1 cellular context compared by ENCODE assay signal in genomic region chr6:75601608-75602163, GRCh38.
TF ChIP-seq lines count a peak whose summit lies in the region.

A gene with protein sequence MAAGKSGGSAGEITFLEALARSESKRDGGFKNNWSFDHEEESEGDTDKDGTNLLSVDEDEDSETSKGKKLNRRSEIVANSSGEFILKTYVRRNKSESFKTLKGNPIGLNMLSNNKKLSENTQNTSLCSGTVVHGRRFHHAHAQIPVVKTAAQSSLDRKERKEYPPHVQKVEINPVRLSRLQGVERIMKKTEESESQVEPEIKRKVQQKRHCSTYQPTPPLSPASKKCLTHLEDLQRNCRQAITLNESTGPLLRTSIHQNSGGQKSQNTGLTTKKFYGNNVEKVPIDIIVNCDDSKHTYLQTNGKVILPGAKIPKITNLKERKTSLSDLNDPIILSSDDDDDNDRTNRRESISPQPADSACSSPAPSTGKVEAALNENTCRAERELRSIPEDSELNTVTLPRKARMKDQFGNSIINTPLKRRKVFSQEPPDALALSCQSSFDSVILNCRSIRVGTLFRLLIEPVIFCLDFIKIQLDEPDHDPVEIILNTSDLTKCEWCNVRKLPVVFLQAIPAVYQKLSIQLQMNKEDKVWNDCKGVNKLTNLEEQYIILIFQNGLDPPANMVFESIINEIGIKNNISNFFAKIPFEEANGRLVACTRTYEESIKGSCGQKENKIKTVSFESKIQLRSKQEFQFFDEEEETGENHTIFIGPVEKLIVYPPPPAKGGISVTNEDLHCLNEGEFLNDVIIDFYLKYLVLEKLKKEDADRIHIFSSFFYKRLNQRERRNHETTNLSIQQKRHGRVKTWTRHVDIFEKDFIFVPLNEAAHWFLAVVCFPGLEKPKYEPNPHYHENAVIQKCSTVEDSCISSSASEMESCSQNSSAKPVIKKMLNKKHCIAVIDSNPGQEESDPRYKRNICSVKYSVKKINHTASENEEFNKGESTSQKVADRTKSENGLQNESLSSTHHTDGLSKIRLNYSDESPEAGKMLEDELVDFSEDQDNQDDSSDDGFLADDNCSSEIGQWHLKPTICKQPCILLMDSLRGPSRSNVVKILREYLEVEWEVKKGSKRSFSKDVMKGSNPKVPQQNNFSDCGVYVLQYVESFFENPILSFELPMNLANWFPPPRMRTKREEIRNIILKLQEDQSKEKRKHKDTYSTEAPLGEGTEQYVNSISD (plus strand): TSS chr6:75601880. CDS start chr6:75602525, 645 bp downstream.

TF ChIP-seq in HepG2, 621 proteins besides CTCF, POLR2A, EP300 and RAD21 (continued from another document and continues in another):
- TF ChIP-seq, protein P1, sequence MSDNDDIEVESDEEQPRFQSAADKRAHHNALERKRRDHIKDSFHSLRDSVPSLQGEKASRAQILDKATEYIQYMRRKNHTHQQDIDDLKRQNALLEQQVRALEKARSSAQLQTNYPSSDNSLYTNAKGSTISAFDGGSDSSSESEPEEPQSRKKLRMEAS (IDR thresholded peaks at IDR 0.05): peak; percentile 90
- TF ChIP-seq MYNN (CRISPR knock-in tag; IDR thresholded peaks at IDR 0.05; ENCODE audit: low read depth) (no peak), TAF1 (CRISPR knock-in tag; IDR thresholded peaks at IDR 0.05) (peak; percentile 98), ZNF775 (CRISPR knock-in tag; IDR thresholded peaks at IDR 0.05; ENCODE audit: borderline replicate concordance) (no peak), REXO4 (CRISPR knock-in tag; IDR thresholded peaks at IDR 0.05; ENCODE audit: borderline replicate concordance) (peak; percentile 52; the same call in 1 of the 2 replicates), ZNF768 (CRISPR knock-in tag; IDR thresholded peaks at IDR 0.05) (no peak; the same call in 1 of the 2 replicates), GLMP (CRISPR knock-in tag; IDR thresholded peaks at IDR 0.05; ENCODE audit: borderline replicate concordance) (no peak), TGIF2 (CRISPR knock-in tag; IDR thresholded peaks at IDR 0.05) (peak; percentile 79), ZNF572 (CRISPR knock-in tag; IDR thresholded peaks at IDR 0.05) (no peak), RFX3 (CRISPR knock-in tag; IDR thresholded peaks at IDR 0.05) (no peak), ZNF20 (CRISPR knock-in tag; IDR thresholded peaks at IDR 0.05) (no peak), RFX1 (IDR thresholded peaks at IDR 0.05) (no peak), FLYWCH1 (CRISPR knock-in tag; IDR thresholded peaks at IDR 0.05) (peak; percentile 87; the same call in 1 of the 2 replicates), MED13 (CRISPR knock-in tag; IDR thresholded peaks at IDR 0.05) (peak; percentile 74; the same call in 1 of the 2 replicates), ZNF331 (CRISPR knock-in tag; IDR thresholded peaks at IDR 0.05) (peak; percentile 81; the same call in 1 of the 2 replicates), ZNF660 (CRISPR knock-in tag; IDR thresholded peaks at IDR 0.05; ENCODE audit: borderline replicate concordance, low read depth) (no peak), ZNF501 (CRISPR knock-in tag; IDR thresholded peaks at IDR 0.05) (peak; percentile 72), TOE1 (CRISPR knock-in tag; IDR thresholded peaks at IDR 0.05) (no peak), ZFP62 (CRISPR knock-in tag; IDR thresholded peaks at IDR 0.05) (no peak), ZNF616 (CRISPR knock-in tag; IDR thresholded peaks at IDR 0.05; ENCODE audit: low read depth) (peak; percentile 20; the same call in 1 of the 2 replicates), MIER2 (CRISPR knock-in tag; IDR thresholded peaks at IDR 0.05) (no peak), ZFX (CRISPR knock-in tag; IDR thresholded peaks at IDR 0.05; ENCODE audit: low read depth) (peak; percentile 96), POLR2AphosphoS2 (IDR thresholded peaks at IDR 0.05; ENCODE audit: low read depth, low read length) (no peak), ZBTB20 (CRISPR knock-in tag; IDR thresholded peaks at IDR 0.05; ENCODE audit: borderline replicate concordance, low read depth) (peak; percentile 45; the same call in 1 of the 2 replicates), SMAD1 (CRISPR knock-in tag; IDR thresholded peaks at IDR 0.05; ENCODE audit: borderline replicate concordance, low read depth) (peak; percentile 48; the same call in 1 of the 2 replicates), ZFP91 (CRISPR knock-in tag; IDR thresholded peaks at IDR 0.05; ENCODE audit: borderline replicate concordance) (no peak), CBFB (CRISPR knock-in tag; IDR thresholded peaks at IDR 0.05) (peak; percentile 57; the same call in 1 of the 2 replicates), ZKSCAN8 (CRISPR knock-in tag; IDR thresholded peaks at IDR 0.05; ENCODE audit: borderline replicate concordance) (no peak), CHD4 (IDR thresholded peaks at IDR 0.05; ENCODE audit: borderline replicate concordance, low read length) (no peak)
- TF ChIP-seq, protein P2, sequence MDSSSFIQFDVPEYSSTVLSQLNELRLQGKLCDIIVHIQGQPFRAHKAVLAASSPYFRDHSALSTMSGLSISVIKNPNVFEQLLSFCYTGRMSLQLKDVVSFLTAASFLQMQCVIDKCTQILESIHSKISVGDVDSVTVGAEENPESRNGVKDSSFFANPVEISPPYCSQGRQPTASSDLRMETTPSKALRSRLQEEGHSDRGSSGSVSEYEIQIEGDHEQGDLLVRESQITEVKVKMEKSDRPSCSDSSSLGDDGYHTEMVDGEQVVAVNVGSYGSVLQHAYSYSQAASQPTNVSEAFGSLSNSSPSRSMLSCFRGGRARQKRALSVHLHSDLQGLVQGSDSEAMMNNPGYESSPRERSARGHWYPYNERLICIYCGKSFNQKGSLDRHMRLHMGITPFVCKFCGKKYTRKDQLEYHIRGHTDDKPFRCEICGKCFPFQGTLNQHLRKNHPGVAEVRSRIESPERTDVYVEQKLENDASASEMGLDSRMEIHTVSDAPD (CRISPR knock-in tag; IDR thresholded peaks at IDR 0.05): peak; percentile 79; the same call in 1 of the 2 replicates
- TF ChIP-seq, protein P3, sequence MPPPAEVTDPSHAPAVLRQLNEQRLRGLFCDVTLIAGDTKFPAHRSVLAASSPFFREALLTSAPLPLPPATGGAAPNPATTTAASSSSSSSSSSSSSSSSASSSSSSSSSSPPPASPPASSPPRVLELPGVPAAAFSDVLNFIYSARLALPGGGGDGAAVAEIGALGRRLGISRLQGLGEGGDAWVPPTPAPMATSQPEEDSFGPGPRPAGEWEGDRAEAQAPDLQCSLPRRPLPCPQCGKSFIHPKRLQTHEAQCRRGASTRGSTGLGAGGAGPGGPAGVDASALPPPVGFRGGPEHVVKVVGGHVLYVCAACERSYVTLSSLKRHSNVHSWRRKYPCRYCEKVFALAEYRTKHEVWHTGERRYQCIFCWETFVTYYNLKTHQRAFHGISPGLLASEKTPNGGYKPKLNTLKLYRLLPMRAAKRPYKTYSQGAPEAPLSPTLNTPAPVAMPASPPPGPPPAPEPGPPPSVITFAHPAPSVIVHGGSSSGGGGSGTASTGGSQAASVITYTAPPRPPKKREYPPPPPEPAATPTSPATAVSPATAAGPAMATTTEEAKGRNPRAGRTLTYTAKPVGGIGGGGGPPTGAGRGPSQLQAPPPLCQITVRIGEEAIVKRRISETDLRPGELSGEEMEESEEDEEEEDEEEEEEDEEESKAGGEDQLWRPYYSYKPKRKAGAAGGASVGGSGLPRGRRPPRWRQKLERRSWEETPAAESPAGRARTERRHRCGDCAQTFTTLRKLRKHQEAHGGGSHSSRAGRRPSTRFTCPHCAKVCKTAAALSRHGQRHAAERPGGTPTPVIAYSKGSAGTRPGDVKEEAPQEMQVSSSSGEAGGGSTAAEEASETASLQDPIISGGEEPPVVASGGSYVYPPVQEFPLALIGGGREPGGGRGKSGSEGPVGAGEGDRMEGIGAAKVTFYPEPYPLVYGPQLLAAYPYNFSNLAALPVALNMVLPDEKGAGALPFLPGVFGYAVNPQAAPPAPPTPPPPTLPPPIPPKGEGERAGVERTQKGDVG (CRISPR knock-in tag; IDR thresholded peaks at IDR 0.05; ENCODE audit: borderline replicate concordance): no peak
- TF ChIP-seq, protein P4, sequence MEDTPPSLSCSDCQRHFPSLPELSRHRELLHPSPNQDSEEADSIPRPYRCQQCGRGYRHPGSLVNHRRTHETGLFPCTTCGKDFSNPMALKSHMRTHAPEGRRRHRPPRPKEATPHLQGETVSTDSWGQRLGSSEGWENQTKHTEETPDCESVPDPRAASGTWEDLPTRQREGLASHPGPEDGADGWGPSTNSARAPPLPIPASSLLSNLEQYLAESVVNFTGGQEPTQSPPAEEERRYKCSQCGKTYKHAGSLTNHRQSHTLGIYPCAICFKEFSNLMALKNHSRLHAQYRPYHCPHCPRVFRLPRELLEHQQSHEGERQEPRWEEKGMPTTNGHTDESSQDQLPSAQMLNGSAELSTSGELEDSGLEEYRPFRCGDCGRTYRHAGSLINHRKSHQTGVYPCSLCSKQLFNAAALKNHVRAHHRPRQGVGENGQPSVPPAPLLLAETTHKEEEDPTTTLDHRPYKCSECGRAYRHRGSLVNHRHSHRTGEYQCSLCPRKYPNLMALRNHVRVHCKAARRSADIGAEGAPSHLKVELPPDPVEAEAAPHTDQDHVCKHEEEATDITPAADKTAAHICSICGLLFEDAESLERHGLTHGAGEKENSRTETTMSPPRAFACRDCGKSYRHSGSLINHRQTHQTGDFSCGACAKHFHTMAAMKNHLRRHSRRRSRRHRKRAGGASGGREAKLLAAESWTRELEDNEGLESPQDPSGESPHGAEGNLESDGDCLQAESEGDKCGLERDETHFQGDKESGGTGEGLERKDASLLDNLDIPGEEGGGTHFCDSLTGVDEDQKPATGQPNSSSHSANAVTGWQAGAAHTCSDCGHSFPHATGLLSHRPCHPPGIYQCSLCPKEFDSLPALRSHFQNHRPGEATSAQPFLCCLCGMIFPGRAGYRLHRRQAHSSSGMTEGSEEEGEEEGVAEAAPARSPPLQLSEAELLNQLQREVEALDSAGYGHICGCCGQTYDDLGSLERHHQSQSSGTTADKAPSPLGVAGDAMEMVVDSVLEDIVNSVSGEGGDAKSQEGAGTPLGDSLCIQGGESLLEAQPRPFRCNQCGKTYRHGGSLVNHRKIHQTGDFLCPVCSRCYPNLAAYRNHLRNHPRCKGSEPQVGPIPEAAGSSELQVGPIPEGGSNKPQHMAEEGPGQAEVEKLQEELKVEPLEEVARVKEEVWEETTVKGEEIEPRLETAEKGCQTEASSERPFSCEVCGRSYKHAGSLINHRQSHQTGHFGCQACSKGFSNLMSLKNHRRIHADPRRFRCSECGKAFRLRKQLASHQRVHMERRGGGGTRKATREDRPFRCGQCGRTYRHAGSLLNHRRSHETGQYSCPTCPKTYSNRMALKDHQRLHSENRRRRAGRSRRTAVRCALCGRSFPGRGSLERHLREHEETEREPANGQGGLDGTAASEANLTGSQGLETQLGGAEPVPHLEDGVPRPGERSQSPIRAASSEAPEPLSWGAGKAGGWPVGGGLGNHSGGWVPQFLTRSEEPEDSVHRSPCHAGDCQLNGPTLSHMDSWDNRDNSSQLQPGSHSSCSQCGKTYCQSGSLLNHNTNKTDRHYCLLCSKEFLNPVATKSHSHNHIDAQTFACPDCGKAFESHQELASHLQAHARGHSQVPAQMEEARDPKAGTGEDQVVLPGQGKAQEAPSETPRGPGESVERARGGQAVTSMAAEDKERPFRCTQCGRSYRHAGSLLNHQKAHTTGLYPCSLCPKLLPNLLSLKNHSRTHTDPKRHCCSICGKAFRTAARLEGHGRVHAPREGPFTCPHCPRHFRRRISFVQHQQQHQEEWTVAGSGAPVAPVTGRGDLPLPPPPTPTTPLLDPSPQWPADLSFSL (CRISPR knock-in tag; IDR thresholded peaks at IDR 0.05): no peak
- TF ChIP-seq, protein P5, sequence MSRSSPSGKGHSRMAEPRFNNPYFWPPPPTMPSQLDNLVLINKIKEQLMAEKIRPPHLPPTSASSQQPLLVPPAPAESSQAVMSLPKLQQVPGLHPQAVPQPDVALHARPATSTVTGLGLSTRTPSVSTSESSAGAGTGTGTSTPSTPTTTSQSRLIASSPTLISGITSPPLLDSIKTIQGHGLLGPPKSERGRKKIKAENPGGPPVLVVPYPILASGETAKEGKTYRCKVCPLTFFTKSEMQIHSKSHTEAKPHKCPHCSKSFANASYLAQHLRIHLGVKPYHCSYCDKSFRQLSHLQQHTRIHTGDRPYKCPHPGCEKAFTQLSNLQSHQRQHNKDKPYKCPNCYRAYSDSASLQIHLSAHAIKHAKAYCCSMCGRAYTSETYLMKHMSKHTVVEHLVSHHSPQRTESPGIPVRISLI (CRISPR knock-in tag; IDR thresholded peaks at IDR 0.05; ENCODE audit: borderline replicate concordance): no peak
- TF ChIP-seq, protein P6, sequence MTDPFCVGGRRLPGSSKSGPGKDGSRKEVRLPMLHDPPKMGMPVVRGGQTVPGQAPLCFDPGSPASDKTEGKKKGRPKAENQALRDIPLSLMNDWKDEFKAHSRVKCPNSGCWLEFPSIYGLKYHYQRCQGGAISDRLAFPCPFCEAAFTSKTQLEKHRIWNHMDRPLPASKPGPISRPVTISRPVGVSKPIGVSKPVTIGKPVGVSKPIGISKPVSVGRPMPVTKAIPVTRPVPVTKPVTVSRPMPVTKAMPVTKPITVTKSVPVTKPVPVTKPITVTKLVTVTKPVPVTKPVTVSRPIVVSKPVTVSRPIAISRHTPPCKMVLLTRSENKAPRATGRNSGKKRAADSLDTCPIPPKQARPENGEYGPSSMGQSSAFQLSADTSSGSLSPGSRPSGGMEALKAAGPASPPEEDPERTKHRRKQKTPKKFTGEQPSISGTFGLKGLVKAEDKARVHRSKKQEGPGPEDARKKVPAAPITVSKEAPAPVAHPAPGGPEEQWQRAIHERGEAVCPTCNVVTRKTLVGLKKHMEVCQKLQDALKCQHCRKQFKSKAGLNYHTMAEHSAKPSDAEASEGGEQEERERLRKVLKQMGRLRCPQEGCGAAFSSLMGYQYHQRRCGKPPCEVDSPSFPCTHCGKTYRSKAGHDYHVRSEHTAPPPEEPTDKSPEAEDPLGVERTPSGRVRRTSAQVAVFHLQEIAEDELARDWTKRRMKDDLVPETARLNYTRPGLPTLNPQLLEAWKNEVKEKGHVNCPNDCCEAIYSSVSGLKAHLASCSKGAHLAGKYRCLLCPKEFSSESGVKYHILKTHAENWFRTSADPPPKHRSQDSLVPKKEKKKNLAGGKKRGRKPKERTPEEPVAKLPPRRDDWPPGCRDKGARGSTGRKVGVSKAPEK (CRISPR knock-in tag; IDR thresholded peaks at IDR 0.05; ENCODE audit: borderline replicate concordance): no peak
